9 cellular contexts compared by ENCODE assay signal in genomic region chr2:121075006-121075545, GRCh38.
DNase-seq lines count a peak whose midpoint lies in the region; ATAC-seq, FAIRE-seq and TF ChIP-seq lines count a peak whose summit lies in the region.
"Had no signal": no experiment of that assay in that cellular context is flagged by ENCODE, and none has a peak within 500 bp of the region (broad histone marks: within the 10 kb centered on the region; RNA-seq: fewer than 3 reads in every experiment).

No MANE protein-coding gene starts in this region.

- H4K91ac ChIP-seq in mesenchymal stem cell (ENCODE audit: low read length) = no peak overlapping the region

- no peaks in the 10 kb centered on the region for H3K79me2 ChIP-seq in HCT116 (ENCODE audit: insufficient read depth, low read length)

- no peak overlapping the region for H4K8ac ChIP-seq in mesenchymal stem cell (ENCODE audit: low read length)

- H3K9me3 ChIP-seq in HCT116 (ENCODE audit: control insufficient read depth in 1 of 2, insufficient read depth in 1 of 2, low read depth in 1 of 2, low read length in 2 of 2) (no peaks in the 10 kb centered on the region), mesenchymal stem cell (ENCODE audit: control insufficient read depth, low read length) (no peaks in the 10 kb centered on the region)
- H3K9me3 ChIP-seq: upper lobe of left lung had no signal

- peak overlapping the region in 1 of 2 experiments; percentile 24 for H3K18ac ChIP-seq in mesenchymal stem cell (ENCODE audit: low read depth in 1 of 2, low read length in 2 of 2)

- no peak for TF ChIP-seq CTCF in HCT116 (IDR thresholded peaks at IDR 0.05 in 2 of 3, conservative IDR thresholded peaks at IDR 0.05 in 1 of 3; ENCODE audit: borderline replicate concordance in 1 of 3, insufficient read depth in 1 of 3, low read depth in 2 of 3, low read length in 2 of 3)

- no peak overlapping the region for H2AK5ac ChIP-seq in mesenchymal stem cell (ENCODE audit: low read length, severe bottlenecking)

- H3K36me3 ChIP-seq in HCT116 (ENCODE audit: control insufficient read depth in 1 of 2, insufficient read depth in 2 of 2, low read length in 2 of 2) = no peaks in the 10 kb centered on the region
- no peaks in the 10 kb centered on the region for H3K36me3 ChIP-seq in mesenchymal stem cell (ENCODE audit: control insufficient read depth in 1 of 2, insufficient read depth in 2 of 2, low read depth in 1 of 2, low read length in 2 of 2)
- H3K36me3 ChIP-seq: upper lobe of left lung had no signal

- DNase-seq in DMS 273 (lab: John Stamatoyannopoulos, UW; ENCODE audit: unreplicated experiment) = peak; percentile 98
- DNase-seq in HCT116 (ENCODE audit: low read depth, low spot score) = peak; percentile 95
- peak; percentile 96 for DNase-seq in NCI-H82 (lab: John Stamatoyannopoulos, UW)
- DNase-seq in brain pericyte (ENCODE audit: low read depth, low spot score) = peak; percentile 50
- peak; percentile 96 for DNase-seq in mesenchymal stem cell
- no peak for DNase-seq in GM19239 (ENCODE audit: insufficient read length, low spot score)
- DNase-seq: upper lobe of left lung had no signal

- H3K9ac ChIP-seq in HCT116 (ENCODE audit: low read length) (peak overlapping the region; percentile 35), mesenchymal stem cell (ENCODE audit: low read length) (peak overlapping the region; percentile 91)

- ATAC-seq in HCT116 (peak; percentile 76), GM21423 (IDR thresholded peaks at IDR 0.05; ENCODE audit: unreplicated experiment) (no peak), HG02938 (IDR thresholded peaks at IDR 0.05; ENCODE audit: unreplicated experiment) (no peak)

- H3K23ac ChIP-seq in mesenchymal stem cell (ENCODE audit: low read length in 2 of 2) = no peak overlapping the region

- no peak overlapping the region for H2BK12ac ChIP-seq in mesenchymal stem cell (ENCODE audit: low read length in 2 of 2)

- RAD21 ChIA-PET in HCT116 (lab: Charles Lee; ENCODE audit: low non-redundant PET in 1 of 2, low total read pairs in 2 of 2, uncharacterized antibody in 2 of 2, unreplicated experiment in 2 of 2) = interaction anchor here (1.6 to 1.9 kb wide), 2 partner anchors 379 to 380 kb away, joined by 5 to 7 read pairs; no protein-coding TSS in a partner anchor

- H3K4me3 ChIP-seq in HCT116 (replicated peaks in 1 of 2; ENCODE audit: low read depth in 1 of 2, low read length in 2 of 2) (no peak overlapping the region), mesenchymal stem cell (ENCODE audit: insufficient read depth in 1 of 2, low read depth in 1 of 2, low read length in 2 of 2) (peak overlapping the region in 1 of 2 experiments; percentile 54)
- H3K4me3 ChIP-seq: upper lobe of left lung had no signal

- H3K27me3 ChIP-seq in HCT116 (ENCODE audit: insufficient read depth, low read length) = no peaks in the 10 kb centered on the region
- H3K27me3 ChIP-seq in mesenchymal stem cell (ENCODE audit: control insufficient read depth in 1 of 2, insufficient read depth in 1 of 2, low read length in 2 of 2) = peaks cover 23 to 34% of the 10 kb centered on the region in 2 experiments
- H3K27me3 ChIP-seq: upper lobe of left lung had no signal

- BruUV-seq in HCT116 (replicated peaks; lab: Mats Ljungman, UMichigan) = TSS peak; percentile 100

- no peak for TF ChIP-seq RAD21 in HCT116 (IDR thresholded peaks at IDR 0.05; ENCODE audit: low read depth)

- H2BK120ac ChIP-seq in mesenchymal stem cell (ENCODE audit: low read depth, low read length) = no peak overlapping the region

- TF ChIP-seq POLR2A in HCT116 (IDR thresholded peaks at IDR 0.05; ENCODE audit: borderline replicate concordance, extremely low read depth, insufficient read depth, insufficient read length) = peak; percentile 100

- no peak for FAIRE-seq in GM19239 (lab: Jason Lieb, UNC)

- no peaks in the 10 kb centered on the region for H3K79me1 ChIP-seq in mesenchymal stem cell (replicated peaks; ENCODE audit: low read length, poor library complexity, severe bottlenecking)

- CTCF ChIA-PET in HCT116 (lab: Charles Lee) = interaction anchor here (0.6 to 4.4 kb wide), 12 partner anchors 10 to 522 kb away, joined by 3 to 42 read pairs (median 4); partner anchors contain the start of gene GLI2

- no peak overlapping the region for H3K4ac ChIP-seq in mesenchymal stem cell (ENCODE audit: low read depth in 1 of 2, low read length in 2 of 2)

- H3K27ac ChIP-seq in HCT116 (ENCODE audit: low read depth, low read length) (no peak overlapping the region), mesenchymal stem cell (ENCODE audit: low read length, poor library complexity, severe bottlenecking) (no peak overlapping the region)
- H3K27ac ChIP-seq: upper lobe of left lung had no signal

- intact Hi-C loops in HCT116 (cut with micrococcal nuclease) = loop anchor here (1.0 kb wide), 1 partner anchor 380 kb away; no protein-coding TSS in a partner anchor

- no peak overlapping the region for H2BK5ac ChIP-seq in mesenchymal stem cell (ENCODE audit: low read depth, low read length, poor library complexity, severe bottlenecking)

- under 1% methylated on average over 14 of the region's 14 CpGs for WGBS in mesenchymal stem cell

- H3K4me2 ChIP-seq in HCT116 (ENCODE audit: low read length) (peak overlapping the region; percentile 50), mesenchymal stem cell (ENCODE audit: low read length, poor library complexity, severe bottlenecking) (peak overlapping the region; percentile 59)

- H3K14ac ChIP-seq in mesenchymal stem cell (ENCODE audit: low read length in 2 of 2) = no peak overlapping the region

- no peak overlapping the region for H2BK15ac ChIP-seq in mesenchymal stem cell (ENCODE audit: low read depth, poor library complexity, severe bottlenecking)

- peaks cover 5 to 44% of the 10 kb centered on the region in 2 experiments; a peak in 3 of 4 replicates for H3K4me1 ChIP-seq in HCT116 (ENCODE audit: control insufficient read depth in 1 of 2, insufficient read depth in 2 of 2, low read length in 2 of 2)
- H3K4me1 ChIP-seq in mesenchymal stem cell (ENCODE audit: control insufficient read depth, insufficient read depth, low read depth, low read length) = peaks cover 18% of the 10 kb centered on the region

- no peaks in the 10 kb centered on the region for H3K9me2 ChIP-seq in HCT116 (ENCODE audit: insufficient read depth)

- H2AFZ ChIP-seq in HCT116 (ENCODE audit: low read depth, low read length, poor library complexity, severe bottlenecking) (peak overlapping the region; percentile 16), mesenchymal stem cell (ENCODE audit: low read depth, low read length) (no peak overlapping the region)

- no peaks in the 10 kb centered on the region for H4K20me1 ChIP-seq in HCT116 (ENCODE audit: insufficient read depth)

- POLR2A ChIA-PET in HCT116 (lab: Charles Lee) = interaction anchor here (0.6 to 4.8 kb wide), 62 partner anchors 9 to 867 kb away, joined by 3 to 100 read pairs (median 4); partner anchors contain the start of genes GLI2, RALB, RNU4ATAC and TMEM185B

TF ChIP-seq in HCT116, 20 proteins besides CTCF, POLR2A, EP300 and RAD21:
- TF ChIP-seq ZBTB33 (IDR thresholded peaks at IDR 0.05; ENCODE audit: extremely low read depth, insufficient replicate concordance, low read length) (peak; percentile 89), ELF1 (IDR thresholded peaks at IDR 0.05; ENCODE audit: borderline replicate concordance, low read depth) (no peak), TCF7L2 (IDR thresholded peaks at IDR 0.05; ENCODE audit: borderline replicate concordance, extremely low read depth, insufficient read depth, insufficient read length) (peak; percentile 96), EZH2 (IDR thresholded peaks at IDR 0.05) (no peak), SP1 (IDR thresholded peaks at IDR 0.05; ENCODE audit: low read depth) (peak; percentile 86), POLR2AphosphoS5 (IDR thresholded peaks at IDR 0.05; ENCODE audit: low read depth, low read length) (peak; percentile 100), ZFX (IDR thresholded peaks at IDR 0.05) (0 out of 2 replicates have a peak, but pooled peaks have one; percentile 18), YY1 (IDR thresholded peaks at IDR 0.05; ENCODE audit: extremely low read depth, insufficient replicate concordance, low read depth, low read length) (peak; percentile 84), SIN3A (IDR thresholded peaks at IDR 0.05; ENCODE audit: low read depth) (peak; percentile 100), CBX3 (IDR thresholded peaks at IDR 0.05; ENCODE audit: low read depth) (no peak; the same call in none of the 2 replicates)
- TF ChIP-seq, protein P1, sequence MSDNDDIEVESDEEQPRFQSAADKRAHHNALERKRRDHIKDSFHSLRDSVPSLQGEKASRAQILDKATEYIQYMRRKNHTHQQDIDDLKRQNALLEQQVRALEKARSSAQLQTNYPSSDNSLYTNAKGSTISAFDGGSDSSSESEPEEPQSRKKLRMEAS (IDR thresholded peaks at IDR 0.05) = peak; percentile 88
